1 cellular context compared by ENCODE assay signal in the genomic region with DNA sequence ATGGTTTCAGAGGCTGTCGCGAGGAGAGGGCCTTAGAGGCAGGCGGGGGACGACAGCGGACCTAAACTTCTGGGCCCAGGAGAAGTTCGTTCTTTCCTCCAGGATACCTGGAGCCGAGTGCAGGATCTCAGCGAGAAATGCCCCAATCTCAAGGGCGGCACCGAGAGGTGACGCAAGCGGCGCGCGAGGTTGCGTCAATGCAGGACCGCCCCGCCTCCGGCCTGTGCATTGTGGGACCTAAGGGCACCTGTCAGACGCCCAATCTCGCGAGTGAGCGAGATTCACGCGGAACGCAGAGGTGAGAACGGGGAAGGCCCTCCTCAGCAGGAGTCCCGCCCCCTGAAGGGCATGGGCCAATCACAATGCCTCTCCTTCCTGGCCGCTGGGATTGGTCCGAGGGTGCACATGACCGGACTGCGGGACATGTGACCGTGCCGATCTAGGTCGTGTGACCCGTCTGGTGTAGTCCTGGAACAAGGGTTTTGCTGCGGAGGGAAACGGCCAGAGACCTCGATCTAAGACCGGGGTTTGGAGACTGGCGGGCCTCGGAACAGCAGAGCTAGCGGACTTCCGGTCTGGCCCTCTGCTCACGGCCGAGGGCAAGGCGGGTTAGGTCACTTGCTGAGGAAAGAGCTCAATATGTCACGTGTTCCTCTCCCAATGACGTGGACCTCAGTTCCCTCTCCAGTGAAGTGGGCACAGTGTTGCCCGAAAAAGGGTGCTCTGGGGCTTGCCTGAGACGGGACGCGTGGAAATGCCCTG.
TF ChIP-seq lines count a peak whose summit lies in the region.

No MANE protein-coding gene starts in this region.

TF ChIP-seq in K562, 482 proteins besides CTCF, POLR2A, EP300 and RAD21 (continued from another document and continues in another):
- no peak for TF ChIP-seq TRIM25 (IDR thresholded peaks at IDR 0.05; ENCODE audit: borderline replicate concordance)
- TF ChIP-seq MXI1 (IDR thresholded peaks at IDR 0.05; ENCODE audit: low read depth, low read length): 0 out of 2 replicates have a peak, but pooled peaks have one; percentile 62
- no peak for TF ChIP-seq CGGBP1 (CRISPR knock-in tag; IDR thresholded peaks at IDR 0.05)
- 0 out of 2 replicates have a peak, but pooled peaks have one; percentile 45 for TF ChIP-seq GABPB1 (CRISPR knock-in tag; IDR thresholded peaks at IDR 0.05)
- no peak for TF ChIP-seq FOXP1 (CRISPR knock-in tag; IDR thresholded peaks at IDR 0.05)
- TF ChIP-seq MEF2D (tag; conservative IDR thresholded peaks at IDR 0.05; ENCODE audit: low read depth): no peak
- peak; percentile 27 to 47; a peak in 3 of 4 replicates for TF ChIP-seq SIX5 (IDR thresholded peaks at IDR 0.05; ENCODE audit: borderline replicate concordance in 1 of 2, insufficient read depth in 1 of 2, low read depth in 1 of 2, low read length in 2 of 2)
- peak; percentile 87 to 93; a peak in 3 of 4 replicates for TF ChIP-seq SIN3A (IDR thresholded peaks at IDR 0.05; ENCODE audit: borderline replicate concordance in 2 of 2, control insufficient read depth in 1 of 2, low read depth in 2 of 2, low read length in 2 of 2)
- no peak for TF ChIP-seq AFF4 (CRISPR knock-in tag; IDR thresholded peaks at IDR 0.05)
- TF ChIP-seq TAF9B (IDR thresholded peaks at IDR 0.05; ENCODE audit: partially characterized antibody): peak; percentile 82
- peak; percentile 93 for TF ChIP-seq POLR2H (tag; IDR thresholded peaks at IDR 0.05; ENCODE audit: low read depth)
- no peak for TF ChIP-seq HNRNPUL1 (IDR thresholded peaks at IDR 0.05; ENCODE audit: low read length)
- TF ChIP-seq XRCC3 (IDR thresholded peaks at IDR 0.05): no peak
- TF ChIP-seq FIP1L1 (IDR thresholded peaks at IDR 0.05; ENCODE audit: low read depth, low read length, poor library complexity, severe bottlenecking): no peak
- peak; percentile 62 for TF ChIP-seq ETV1 (tag; conservative IDR thresholded peaks at IDR 0.05; ENCODE audit: low read depth)
- TF ChIP-seq GATAD2B (IDR thresholded peaks at IDR 0.05; ENCODE audit: borderline replicate concordance): no peak
- TF ChIP-seq ARID1B (IDR thresholded peaks at IDR 0.05): peak; percentile 8; the same call in 1 of the 2 replicates
- TF ChIP-seq SAP30 (IDR thresholded peaks at IDR 0.05; ENCODE audit: borderline replicate concordance, insufficient read depth, low read depth, low read length, poor library complexity, severe bottlenecking): peak; percentile 82
- peak; percentile 83 for TF ChIP-seq TFE3 (CRISPR knock-in tag; IDR thresholded peaks at IDR 0.05)
- TF ChIP-seq PML (IDR thresholded peaks at IDR 0.05; ENCODE audit: low read length): peak; percentile 89
- no peak for TF ChIP-seq ZNF263 (CRISPR knock-in tag; IDR thresholded peaks at IDR 0.05; ENCODE audit: borderline replicate concordance)
- no peak for TF ChIP-seq ZNF253 (CRISPR knock-in tag; conservative IDR thresholded peaks at IDR 0.05)
- TF ChIP-seq, protein P1, sequence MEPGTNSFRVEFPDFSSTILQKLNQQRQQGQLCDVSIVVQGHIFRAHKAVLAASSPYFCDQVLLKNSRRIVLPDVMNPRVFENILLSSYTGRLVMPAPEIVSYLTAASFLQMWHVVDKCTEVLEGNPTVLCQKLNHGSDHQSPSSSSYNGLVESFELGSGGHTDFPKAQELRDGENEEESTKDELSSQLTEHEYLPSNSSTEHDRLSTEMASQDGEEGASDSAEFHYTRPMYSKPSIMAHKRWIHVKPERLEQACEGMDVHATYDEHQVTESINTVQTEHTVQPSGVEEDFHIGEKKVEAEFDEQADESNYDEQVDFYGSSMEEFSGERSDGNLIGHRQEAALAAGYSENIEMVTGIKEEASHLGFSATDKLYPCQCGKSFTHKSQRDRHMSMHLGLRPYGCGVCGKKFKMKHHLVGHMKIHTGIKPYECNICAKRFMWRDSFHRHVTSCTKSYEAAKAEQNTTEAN (CRISPR knock-in tag; IDR thresholded peaks at IDR 0.05): no peak
- no peak for TF ChIP-seq ZNF184 (CRISPR knock-in tag; IDR thresholded peaks at IDR 0.05)
- no peak for TF ChIP-seq PURB (CRISPR knock-in tag; IDR thresholded peaks at IDR 0.05; ENCODE audit: low read depth)
- no peak for TF ChIP-seq LCOR (CRISPR knock-in tag; IDR thresholded peaks at IDR 0.05)
- 0 out of 2 replicates have a peak, but pooled peaks have one; percentile 29 for TF ChIP-seq FOXJ2 (tag; IDR thresholded peaks at IDR 0.05)
- no peak for TF ChIP-seq ZNF589 (CRISPR knock-in tag; IDR thresholded peaks at IDR 0.05; ENCODE audit: low read depth)
- no peak for TF ChIP-seq SMARCE1 (IDR thresholded peaks at IDR 0.05)
- TF ChIP-seq CXXC5 (CRISPR knock-in tag; IDR thresholded peaks at IDR 0.05): peak; percentile 73
- no peak for TF ChIP-seq EZH2 (IDR thresholded peaks at IDR 0.05; ENCODE audit: borderline replicate concordance, low read depth, low read length)
- TF ChIP-seq TBP (optimal IDR thresholded peaks at IDR 0.05; ENCODE audit: low read depth, low read length): peak; percentile 93
- TF ChIP-seq HDAC3 (IDR thresholded peaks at IDR 0.05; ENCODE audit: borderline replicate concordance, partially characterized antibody): peak; percentile 95
- TF ChIP-seq CSDE1 (IDR thresholded peaks at IDR 0.05): peak in 1 of 2 experiments; percentile 75; a peak in 2 of 4 replicates
- TF ChIP-seq ZFX (CRISPR knock-in tag; IDR thresholded peaks at IDR 0.05): peak; percentile 81
- TF ChIP-seq TRIM28 (IDR thresholded peaks at IDR 0.05): no peak
- TF ChIP-seq BRD4 (IDR thresholded peaks at IDR 0.05): peak; percentile 30; the same call in 1 of the 2 replicates
- peak; percentile 94 for TF ChIP-seq ATF7 (IDR thresholded peaks at IDR 0.05)
- 0 out of 2 replicates have a peak, but pooled peaks have one; percentile 34 for TF ChIP-seq THRB (CRISPR knock-in tag; conservative IDR thresholded peaks at IDR 0.05)
- peak; percentile 55; the same call in 1 of the 2 replicates for TF ChIP-seq MTA3 (IDR thresholded peaks at IDR 0.05; ENCODE audit: borderline replicate concordance)
